ENCODE assay signal across 24 cellular contexts in the genomic region with DNA sequence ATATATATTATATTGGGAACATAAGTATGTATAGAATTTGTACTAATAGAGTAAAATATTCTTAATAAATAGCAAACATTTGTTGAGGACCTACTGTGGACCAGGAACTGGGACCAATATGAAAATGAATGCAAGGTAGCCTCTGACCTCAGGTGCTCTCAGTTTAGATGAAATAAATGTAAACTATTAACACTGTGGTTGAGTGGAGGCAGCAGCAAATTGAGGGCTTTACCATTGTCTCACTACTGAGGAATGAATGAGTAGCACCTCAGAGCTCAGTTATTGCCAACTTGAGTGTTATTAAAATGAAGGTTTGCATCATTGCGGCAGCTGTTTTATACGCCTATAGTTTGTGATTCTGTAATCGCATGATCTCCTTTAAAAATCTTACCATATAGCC.
DNase-seq lines count a peak whose midpoint lies in the region; ATAC-seq and TF ChIP-seq lines count a peak whose summit lies in the region.
"Had no signal": no experiment of that assay in that cellular context is flagged by ENCODE, and none has a peak within 500 bp of the region (broad histone marks: within the 10 kb centered on the region; RNA-seq: fewer than 3 reads in every experiment).

No MANE protein-coding gene starts in this region.

- DNase-seq in HFFc6 (no peak), naive B cell (no peak), DMS79 treated with DMSO at 0.1 percent for 48 hours (lab: John Stamatoyannopoulos, UW) (no peak), NOMO-1 treated with DMSO at 0.1 percent for 48 hours (lab: John Stamatoyannopoulos, UW; ENCODE audit: unreplicated experiment) (no peak), nucleus accumbens (lab: John Stamatoyannopoulos, UW) (no peak)
- DNase-seq in stimulated activated naive CD4-positive, alpha-beta T cell (lab: John Stamatoyannopoulos, UW): no peak
- DNase-seq: ACHN; activated CD4-positive, alpha-beta memory T cell treated with anti-CD3 and anti-CD28 coated beads, Interleukin-2, amount 10 ng/mL, durations not matched to agents 7 days and 5 days; activated effector memory CD4-positive, alpha-beta T cell treated with anti-CD3 and anti-CD28 coated beads, Interleukin-2, amount 50 U/mL, for 16 hours; body of pancreas; Calu3; GOT3; heart right ventricle; midbrain; NCI-H146; NCI-H2171; NCI-H524 treated with DMSO at 0.1 percent for 48 hours; testis; uterus had no signal

- H3K36me3 Mint-ChIP-seq in HFFc6 (ENCODE audit: low read depth) (peaks cover 68% of the 10 kb centered on the region), naive B cell (peaks cover 0 to 4% of the 10 kb centered on the region in 2 donors)

- no peak for TF ChIP-seq CTCF in HFFc6 (IDR thresholded peaks at IDR 0.05)

- H3K9me3 Mint-ChIP-seq in HFFc6 (no peaks in the 10 kb centered on the region), naive B cell (no peaks in the 10 kb centered on the region)
- H3K9me3 Mint-ChIP-seq: activated CD4-positive, alpha-beta memory T cell treated with anti-CD3 and anti-CD28 coated beads, Interleukin-2, amount 10 ng/mL, durations not matched to agents 7 days and 5 days; nephron; WTC11 had no signal

- H3K27ac Mint-ChIP-seq in HFFc6: peak overlapping the region; percentile 38; the same call in 1 of the 2 replicates
- peak overlapping the region; percentile 95 to 98 (median 97) for H3K27ac Mint-ChIP-seq in naive B cell
- H3K27ac Mint-ChIP-seq: activated CD4-positive, alpha-beta memory T cell treated with anti-CD3 and anti-CD28 coated beads, Interleukin-2, amount 10 ng/mL, durations not matched to agents 7 days and 5 days had no signal

- peak; percentile 42 for ATAC-seq in GM18861 (IDR thresholded peaks at IDR 0.05; ENCODE audit: unreplicated experiment)
- peak; percentile 56 for ATAC-seq in HG03460 (IDR thresholded peaks at IDR 0.05; ENCODE audit: unreplicated experiment)
- no peak for ATAC-seq in naive B cell (ENCODE audit: low read depth in 2 of 2)
- ATAC-seq: body of pancreas, heart right ventricle, K562, WTC11 had no signal

- H3K4me3 Mint-ChIP-seq in HFFc6 (no peak overlapping the region), naive B cell (peak overlapping the region; percentile 18 to 93 (median 68))
- H3K4me3 Mint-ChIP-seq: activated CD4-positive, alpha-beta memory T cell treated with anti-CD3 and anti-CD28 coated beads, Interleukin-2, amount 10 ng/mL, durations not matched to agents 7 days and 5 days; nephron; WTC11 had no signal

- peaks cover 4% of the 10 kb centered on the region; the same call in 1 of the 2 replicates for H3K4me1 Mint-ChIP-seq in HFFc6 (ENCODE audit: low read depth)
- H3K4me1 Mint-ChIP-seq in naive B cell: peaks cover 64 to 90% (median 84%) of the 10 kb centered on the region in 3 donors
- H3K4me1 Mint-ChIP-seq: nephron had no signal

- H3K27me3 Mint-ChIP-seq in HFFc6 (ENCODE audit: insufficient read depth) (peaks cover 5% of the 10 kb centered on the region), naive B cell (no peaks in the 10 kb centered on the region)
- H3K27me3 Mint-ChIP-seq: activated CD4-positive, alpha-beta memory T cell treated with anti-CD3 and anti-CD28 coated beads, Interleukin-2, amount 10 ng/mL, durations not matched to agents 7 days and 5 days had no signal

Comparison
In these comparisons a context has a peak if more than half of its experiments do, and no peak if none do; other contexts are left out.
1. ATAC-seq: peak in GM18861 (single experiment) and HG03460 (single experiment); none in naive B cell (0 of 2).